Comparison of ENCODE assay signal across 8 cellular contexts in the genomic region with DNA sequence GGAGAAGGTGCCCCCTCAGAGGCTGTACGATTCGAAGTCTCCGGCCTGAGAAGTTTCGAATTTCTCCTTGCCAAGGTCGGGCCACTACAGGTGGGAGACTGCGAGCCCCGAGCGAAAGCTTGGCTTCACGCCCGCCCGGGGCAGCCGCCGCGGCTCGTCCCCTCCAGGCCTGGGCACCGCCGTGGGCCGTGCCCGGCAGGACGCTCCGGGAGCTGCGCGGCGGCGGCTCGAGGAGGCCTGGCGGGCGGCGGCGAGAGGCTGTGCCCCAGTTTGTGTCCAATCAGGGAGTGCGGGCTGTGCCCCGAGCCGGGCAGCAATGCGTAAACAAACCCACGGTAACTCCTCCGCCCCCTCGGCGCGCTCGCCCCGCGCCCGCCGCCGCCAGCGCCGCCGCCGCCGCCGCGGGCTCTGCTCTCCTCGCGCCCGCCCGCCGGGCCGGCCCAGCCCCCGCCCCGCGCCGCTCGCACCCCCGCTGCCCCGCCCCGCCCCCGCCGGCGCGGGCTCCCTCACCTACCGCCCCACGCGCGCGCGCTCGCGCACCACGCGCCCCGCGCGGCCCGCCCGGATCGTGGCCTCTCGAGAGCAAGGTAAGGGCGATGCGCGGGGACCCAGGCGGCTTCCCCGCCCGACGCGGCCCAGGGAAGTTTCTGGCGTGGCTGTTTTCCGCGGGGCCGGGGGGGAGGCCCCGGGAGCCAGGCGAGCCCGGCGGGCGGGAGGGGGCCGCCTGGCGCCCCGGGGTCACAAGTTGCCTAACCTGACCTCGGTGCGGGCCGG. TPM values are rescaled to one million over a fixed set of nuclear protein-coding genes. Genes with fewer than 3 reads are reported as not detected.
A peak's percentile ranks its signal among the peaks of the same experiment; 100 is the strongest.
DNase-seq lines count a peak whose midpoint lies in the region; ATAC-seq, FAIRE-seq and TF ChIP-seq lines count a peak whose summit lies in the region.

No MANE protein-coding gene starts in this region.

- H3K79me2 ChIP-seq in keratinocyte (ENCODE audit: control insufficient read depth, insufficient read depth, low read length): no peaks in the 10 kb centered on the region

- H3K4me2 ChIP-seq in keratinocyte (ENCODE audit: control insufficient read depth, extremely low read depth, insufficient read depth, low read depth, low read length): peak overlapping the region; percentile 82

- intact Hi-C loops in activated CD4-positive, alpha-beta T cell treated with anti-CD3 and anti-CD28 coated beads for 36 hours (cut with DNase I, micrococcal nuclease): loop anchor here (1.0 to 10.0 kb wide), 9 partner anchors 39 to 1682 kb away; a partner anchor contains a TSS

- peak overlapping the region; percentile 72 for H2AFZ ChIP-seq in keratinocyte (ENCODE audit: control insufficient read depth, low read length)

- peak overlapping the region; percentile 87 for H3K4me3 ChIP-seq in GM12864 (ENCODE audit: low read depth, low read length)
- H3K4me3 ChIP-seq in H7 (ENCODE audit: insufficient read depth, low read depth, low read length): peak overlapping the region; percentile 58
- H3K4me3 ChIP-seq in MG63: peak overlapping the region; percentile 65
- H3K4me3 ChIP-seq in keratinocyte (ENCODE audit: control insufficient read depth in 2 of 3, extremely low read depth in 1 of 3, insufficient read depth in 2 of 3, low read depth in 1 of 3, low read length in 3 of 3): peak overlapping the region; percentile 60 to 79 (median 69)

- H3K36me3 ChIP-seq in H7 (replicated peaks; ENCODE audit: control insufficient read depth, insufficient read depth, low read length) (no peaks in the 10 kb centered on the region), MG63 (no peaks in the 10 kb centered on the region), keratinocyte (ENCODE audit: control insufficient read depth in 2 of 2, extremely low read depth in 1 of 2, insufficient read depth in 2 of 2, low read length in 2 of 2) (no peaks in the 10 kb centered on the region)

- TF ChIP-seq CTCF in GM12864 (IDR thresholded peaks at IDR 0.05; ENCODE audit: low read depth, low read length, missing control alignments) (no peak), keratinocyte (optimal IDR thresholded peaks at IDR 0.05 in 1 of 3, IDR thresholded peaks at IDR 0.05 in 1 of 3, conservative IDR thresholded peaks at IDR 0.05 in 1 of 3; ENCODE audit: extremely low read depth in 1 of 3, insufficient read depth in 2 of 3, low read length in 3 of 3) (no peak)

- POLR2A ChIA-PET in activated CD4-positive, alpha-beta T cell treated with anti-CD3 and anti-CD28 coated beads for 36 hours (lab: Charles Lee): interaction anchor here (0.6 to 1.8 kb wide), 5 partner anchors 36 to 204 kb away, joined by 3 to 6 read pairs (median 3); no protein-coding TSS in a partner anchor

- no peaks in the 10 kb centered on the region for H3K9me1 ChIP-seq in keratinocyte (ENCODE audit: control insufficient read depth, extremely low read depth, insufficient read depth, low read length)

- peaks cover 4% of the 10 kb centered on the region for H3K36me3 Mint-ChIP-seq in activated CD4-positive, alpha-beta T cell treated with anti-CD3 and anti-CD28 coated beads for 36 hours (ENCODE audit: low read depth)

- H3K27ac Mint-ChIP-seq in activated CD4-positive, alpha-beta T cell treated with anti-CD3 and anti-CD28 coated beads for 36 hours: peak overlapping the region; percentile 89

- peaks cover 71% of the 10 kb centered on the region for H3K27me3 ChIP-seq in H7 (ENCODE audit: control insufficient read depth, insufficient read depth, low read length)
- no peaks in the 10 kb centered on the region; the same call in none of the 2 replicates for H3K27me3 ChIP-seq in MG63
- peaks cover 12% of the 10 kb centered on the region for H3K27me3 ChIP-seq in keratinocyte (ENCODE audit: control insufficient read depth, extremely low read depth, insufficient read depth, low read length)

- dilution Hi-C loops in keratinocyte (cut with MboI; ENCODE audit: extremely low pct_ligation_motif_present, low sequenced_read_pairs): no loop called here

- FAIRE-seq in keratinocyte (lab: Jason Lieb, UNC): no peak

- peak overlapping the region; percentile 8 for H3K27ac ChIP-seq in keratinocyte (ENCODE audit: control insufficient read depth, insufficient read depth, low read length)

- CTCF ChIA-PET in activated CD4-positive, alpha-beta T cell treated with anti-CD3 and anti-CD28 coated beads for 36 hours (lab: Charles Lee): interaction anchor here (0.6 to 3.3 kb wide), 4 partner anchors 10 to 127 kb away, joined by 3 to 19 read pairs (median 3); no protein-coding TSS in a partner anchor

- peak overlapping the region; percentile 77 for H3K9ac ChIP-seq in keratinocyte (ENCODE audit: control insufficient read depth, extremely low read depth, insufficient read depth, low read length)

- H4K20me1 ChIP-seq in keratinocyte (ENCODE audit: control insufficient read depth, extremely low read depth, insufficient read depth, low read length): no peaks in the 10 kb centered on the region

- peaks cover 33% of the 10 kb centered on the region for H3K4me1 Mint-ChIP-seq in activated CD4-positive, alpha-beta T cell treated with anti-CD3 and anti-CD28 coated beads for 36 hours

- H3K9me3 ChIP-seq in MG63 (no peaks in the 10 kb centered on the region), keratinocyte (ENCODE audit: control insufficient read depth, low read depth, low read length) (no peaks in the 10 kb centered on the region)

- peak overlapping the region; percentile 81 for H3K4me3 Mint-ChIP-seq in activated CD4-positive, alpha-beta T cell treated with anti-CD3 and anti-CD28 coated beads for 36 hours

- H3K4me1 ChIP-seq in keratinocyte (ENCODE audit: control insufficient read depth, extremely low read depth, insufficient read depth, low read length): peaks cover 10% of the 10 kb centered on the region

- no peaks in the 10 kb centered on the region for H3K27me3 Mint-ChIP-seq in activated CD4-positive, alpha-beta T cell treated with anti-CD3 and anti-CD28 coated beads for 36 hours

- DNase-seq in GM12864 (ENCODE audit: low read depth): no peak
- peak; percentile 83 for DNase-seq in H7
- DNase-seq in MG63: peak; percentile 71
- DNase-seq in activated CD4-positive, alpha-beta T cell treated with anti-CD3 and anti-CD28 coated beads for 36 hours: peak; percentile 75
- peak; percentile 19 to 27 for DNase-seq in cerebellar nuclear complex (lab: John Stamatoyannopoulos, UW)
- DNase-seq in keratinocyte (ENCODE audit: low read depth, low spot score): no peak
- DNase-seq in stimulated activated CD4-positive, alpha-beta T cell treated with anti-CD3 and anti-CD28 coated beads, Interleukin-12 subunit alpha, Interleukin-12 subunit beta, amount 100 ng/mL, for 24 hours (ENCODE audit: low read depth in 2 of 2): peak; percentile 41 to 43
- no peak for DNase-seq in NCI-H128 (lab: John Stamatoyannopoulos, UW; ENCODE audit: unreplicated experiment)

- ATAC-seq in activated CD4-positive, alpha-beta T cell treated with anti-CD3 and anti-CD28 coated beads for 36 hours: peak; percentile 45

- peaks cover 4% of the 10 kb centered on the region for H3K9me3 Mint-ChIP-seq in activated CD4-positive, alpha-beta T cell treated with anti-CD3 and anti-CD28 coated beads for 36 hours (ENCODE audit: low read depth)

RNA-seq across cellular contexts. Expression of a gene that starts 57.8 kb away (rescaled TPM):
- 4.8 TPM in 2 replicates for total RNA-seq in H7 (2014; rRNA removed; shearing (Covaris generic))
- total RNA-seq in MG63 (2014; rRNA removed; shearing (Covaris generic); ENCODE audit: low replicate concordance): 28.8 and 40.7 TPM in 2 replicates
- total RNA-seq in activated CD4-positive, alpha-beta T cell treated with anti-CD3 and anti-CD28 coated beads for 36 hours: 10 to 100 TPM; 36.5 to 44.3 TPM
- polyA plus RNA-seq in keratinocyte: 5.2 to 13.9 TPM (median 12.1 TPM) in 3 replicates
- 6.2 TPM for polyA plus RNA-seq in keratinocyte (2011; ENCODE audit: low read depth)
- polyA plus RNA-seq in keratinocyte (2011; cell fraction: cytosol; rRNA removed): 6.3 and 16.0 TPM in 2 replicates
- polyA plus RNA-seq in keratinocyte (2011; cell fraction: nucleus; rRNA removed): 3.5 and 4.1 TPM in 2 replicates
- 6.8 and 8.9 TPM in 2 replicates for polyA plus RNA-seq in keratinocyte (2012; ENCODE audit: low replicate concordance)
- 4.1 to 10.6 TPM (median 9.5 TPM) in 3 replicates for polyA minus RNA-seq in keratinocyte
- 3.8 TPM for polyA minus RNA-seq in keratinocyte (2011; cell fraction: cytosol; rRNA and poly(A)+ RNA removed)
- 5.1 and 11.0 TPM in 2 replicates for polyA minus RNA-seq in keratinocyte (2011; cell fraction: nucleus; rRNA and poly(A)+ RNA removed)

Comparison
In these comparisons a context has a peak if more than half of its experiments do, and no peak if none do; other contexts are left out.
1. DNase-seq: peak in H7 (single experiment), MG63 (single experiment), activated CD4-positive, alpha-beta T cell treated with anti-CD3 and anti-CD28 coated beads for 36 hours (single experiment), cerebellar nuclear complex (2 of 2) and stimulated activated CD4-positive, alpha-beta T cell treated with anti-CD3 and anti-CD28 coated beads, Interleukin-12 subunit alpha, Interleukin-12 subunit beta, amount 100 ng/mL, for 24 hours (2 of 2); none in GM12864 (single experiment), keratinocyte (single experiment) and NCI-H128 (single experiment).
2. Peak in every context shown above with its lines, with median percentiles within 50 percentile points of each other: H3K4me3 ChIP-seq.